Comparison of ENCODE assay signal across 8 cellular contexts in the genomic region with DNA sequence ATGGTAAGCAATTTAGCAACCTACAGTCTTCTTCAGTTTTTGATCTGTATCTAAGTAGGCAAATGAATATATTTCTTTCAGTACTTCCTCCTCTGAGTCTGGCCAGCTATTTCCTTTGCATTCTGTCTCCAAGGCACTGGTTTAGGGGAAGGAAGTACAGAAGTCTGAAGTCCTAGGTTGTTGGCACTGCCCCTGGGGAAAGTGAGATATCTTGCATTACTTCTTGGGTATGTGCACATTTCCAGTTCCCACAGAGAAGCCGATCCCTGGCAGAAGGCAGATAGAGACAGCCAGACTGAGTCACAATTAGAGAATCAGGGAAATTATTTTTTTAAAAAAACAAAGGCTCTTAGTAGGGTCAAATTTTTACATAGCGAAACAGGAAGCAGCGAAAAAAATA.
DNase-seq lines count a peak whose midpoint lies in the region; ATAC-seq, FAIRE-seq and TF ChIP-seq lines count a peak whose summit lies in the region.

No MANE protein-coding gene starts in this region.

- H2AFZ ChIP-seq in astrocyte (ENCODE audit: low read depth, low read length) (no peak overlapping the region), hepatocyte (no peak overlapping the region)

- no peak overlapping the region for H3K4me3 Mint-ChIP-seq in astrocyte (ENCODE audit: unreplicated experiment)

- H3K9ac ChIP-seq in astrocyte (ENCODE audit: low read length), result peak overlapping the region; percentile 38

- TF ChIP-seq CTCF in astrocyte (IDR thresholded peaks at IDR 0.05; ENCODE audit: insufficient read depth, low read depth, low read length) (no peak), hepatocyte (IDR thresholded peaks at IDR 0.05; ENCODE audit: poor library complexity) (no peak)

- H3K36me3 Mint-ChIP-seq in astrocyte (ENCODE audit: low read depth, unreplicated experiment), result no peaks in the 10 kb centered on the region

- H3K4me1 ChIP-seq in astrocyte (ENCODE audit: insufficient read depth, low read length), result peaks cover 8% of the 10 kb centered on the region
- peaks cover 7% of the 10 kb centered on the region for H3K4me1 ChIP-seq in hepatocyte (ENCODE audit: insufficient read depth)

- WGBS in hepatocyte (ENCODE audit: low lambda C conversion rate, missing lambda C conversion rate), result 87% methylated on average over 3 of the region's 3 CpGs

- DNase-seq in A172 (ENCODE audit: low spot score), result peak; percentile 78
- peak; percentile 61 for DNase-seq in KG1 (lab: John Stamatoyannopoulos, UW)
- DNase-seq in astrocyte (ENCODE audit: low read depth), result peak; percentile 82
- peak; percentile 28 for DNase-seq in hepatocyte (ENCODE audit: low spot score)
- DNase-seq in activated naive CD4-positive, alpha-beta T cell treated with anti-CD3 and anti-CD28 coated beads, Interleukin-2, amount 50 U/mL, for 16 hours, result no peak
- DNase-seq in islet precursor cell, result no peak

- H3K4me3 ChIP-seq in astrocyte (ENCODE audit: insufficient read depth, low read depth, low read length) (no peak overlapping the region), hepatocyte (no peak overlapping the region)

- no peaks in the 10 kb centered on the region for H3K27me3 Mint-ChIP-seq in astrocyte (ENCODE audit: low read depth, unreplicated experiment)

- no peak for FAIRE-seq in astrocyte (lab: Jason Lieb, UNC)

- H3K4me2 ChIP-seq in astrocyte (ENCODE audit: low read length) (peak overlapping the region; percentile 58), hepatocyte (peak overlapping the region; percentile 18)

- H3K27me3 ChIP-seq in astrocyte (ENCODE audit: insufficient read depth, low read length) (no peaks in the 10 kb centered on the region), hepatocyte (no peaks in the 10 kb centered on the region)

- H3K4me1 Mint-ChIP-seq in astrocyte (ENCODE audit: low read depth, unreplicated experiment), result peaks cover 45% of the 10 kb centered on the region

- H3K9me3 ChIP-seq in astrocyte (ENCODE audit: insufficient read depth, low read depth, low read length) (no peaks in the 10 kb centered on the region), hepatocyte (ENCODE audit: low read depth) (no peaks in the 10 kb centered on the region)

- peak overlapping the region; percentile 23 for H3K27ac Mint-ChIP-seq in astrocyte (ENCODE audit: unreplicated experiment)

- H3K36me3 ChIP-seq in astrocyte (ENCODE audit: insufficient read depth, low read length), result no peaks in the 10 kb centered on the region
- H3K36me3 ChIP-seq in hepatocyte (replicated peaks; ENCODE audit: insufficient read depth, low read depth), result no peaks in the 10 kb centered on the region

- no peaks in the 10 kb centered on the region for H3K9me2 ChIP-seq in hepatocyte (replicated peaks; ENCODE audit: insufficient read depth)

- peaks cover 6% of the 10 kb centered on the region for H4K20me1 ChIP-seq in astrocyte (ENCODE audit: insufficient read depth, low read length)
- no peaks in the 10 kb centered on the region for H4K20me1 ChIP-seq in hepatocyte (ENCODE audit: insufficient read depth, poor library complexity, severe bottlenecking)

- peak overlapping the region; percentile 43 for H3K27ac ChIP-seq in astrocyte (ENCODE audit: low read depth, low read length)
- peak overlapping the region; percentile 18 for H3K27ac ChIP-seq in hepatocyte

- peaks cover 60% of the 10 kb centered on the region for H3K79me2 ChIP-seq in astrocyte (ENCODE audit: insufficient read depth, low read length)
- peaks cover 63% of the 10 kb centered on the region for H3K79me2 ChIP-seq in hepatocyte

- no peak for ATAC-seq in HG02623 (IDR thresholded peaks at IDR 0.05; ENCODE audit: unreplicated experiment)
- no peak for ATAC-seq in GM18502 (IDR thresholded peaks at IDR 0.05; ENCODE audit: poor library complexity, unreplicated experiment)

- no peaks in the 10 kb centered on the region for H3K9me3 Mint-ChIP-seq in astrocyte (ENCODE audit: unreplicated experiment)

Comparison
In these comparisons a context has a peak if more than half of its experiments do, and no peak if none do; other contexts are left out.
1. DNase-seq: peak in A172 (single experiment), KG1 (single experiment), astrocyte (single experiment) and hepatocyte (single experiment); none in activated naive CD4-positive, alpha-beta T cell treated with anti-CD3 and anti-CD28 coated beads, Interleukin-2, amount 50 U/mL, for 16 hours (single experiment) and islet precursor cell (single experiment).